8 cellular contexts compared by ENCODE assay signal in the genomic region with DNA sequence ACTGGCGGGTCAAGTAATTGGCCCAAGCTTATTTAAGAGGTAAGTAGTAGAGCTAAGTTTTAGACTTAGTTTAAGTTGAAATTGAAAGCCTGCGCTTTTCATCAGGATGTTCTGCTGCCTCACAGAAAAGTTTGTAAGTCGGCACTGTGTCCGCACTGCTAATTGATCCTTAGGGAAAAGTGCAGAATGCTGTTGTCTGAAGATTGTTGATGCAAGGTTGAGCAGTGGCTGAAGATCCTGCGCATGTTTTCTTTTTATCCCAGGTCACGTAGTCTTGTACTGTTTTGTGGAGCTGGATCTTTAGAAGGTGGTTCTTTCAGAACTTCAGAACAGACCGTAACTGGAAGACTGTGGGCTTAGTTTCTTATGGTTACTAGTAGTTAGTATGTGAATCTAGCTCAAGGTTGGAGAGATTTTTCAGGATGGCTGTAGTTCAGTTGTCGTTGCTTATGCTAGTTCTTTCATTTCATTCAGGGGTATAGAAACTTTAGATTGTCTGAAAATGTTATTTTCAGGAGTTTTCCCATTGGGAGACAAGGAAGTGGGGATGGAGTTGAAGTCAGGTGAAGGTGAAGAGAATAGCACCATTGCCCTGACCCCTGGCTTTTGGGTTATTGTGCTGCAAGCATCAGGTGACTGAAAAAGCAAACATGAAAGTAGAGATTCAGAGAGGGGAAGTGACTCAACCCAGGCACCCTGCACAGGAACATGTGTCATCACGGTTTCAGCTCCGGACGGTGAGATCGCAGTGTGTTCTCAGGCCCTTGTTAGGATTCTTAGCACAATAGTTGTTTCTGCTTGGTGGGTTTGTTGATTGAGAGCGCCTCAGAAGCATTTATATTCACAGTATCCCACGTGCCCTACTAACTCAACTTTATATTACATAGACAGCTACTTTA. TPM values are rescaled to one million over a fixed set of nuclear protein-coding genes. Genes with fewer than 3 reads are reported as not detected.
A peak's percentile ranks its signal among the peaks of the same experiment; 100 is the strongest.
DNase-seq lines count a peak whose midpoint lies in the region; ATAC-seq lines count a peak whose summit lies in the region.

No MANE protein-coding gene starts in this region.

- no peaks in the 10 kb centered on the region for H3K9me3 Mint-ChIP-seq in effector memory CD8-positive, alpha-beta T cell

- no peaks in the 10 kb centered on the region for H3K27me3 Mint-ChIP-seq in effector memory CD8-positive, alpha-beta T cell

- DNase-seq in MV-4-11 (lab: John Stamatoyannopoulos, UW) (peak; percentile 76), myocyte (ENCODE audit: low read depth) (peak; percentile 64), NCI-H187 treated with DMSO at 0.1 percent for 48 hours (lab: John Stamatoyannopoulos, UW) (no peak)
- DNase-seq in activated CD4-positive, alpha-beta T cell treated with anti-CD3 and anti-CD28 coated beads, Interleukin-2, amount 50 U/mL, for 1 hour: peak; percentile 71
- DNase-seq in effector memory CD8-positive, alpha-beta T cell: peak; percentile 42 to 51 (median 46)
- DNase-seq in stimulated activated naive CD4-positive, alpha-beta T cell (lab: John Stamatoyannopoulos, UW): peak; percentile 31 to 45 (median 38)

- peaks cover 4% of the 10 kb centered on the region for H3K36me3 Mint-ChIP-seq in effector memory CD8-positive, alpha-beta T cell (ENCODE audit: insufficient read depth)

- peak overlapping the region; percentile 32 to 64 for H3K27ac Mint-ChIP-seq in effector memory CD8-positive, alpha-beta T cell

- peak overlapping the region; percentile 41 to 43 for H3K4me3 Mint-ChIP-seq in effector memory CD8-positive, alpha-beta T cell

- ATAC-seq in GM18499 (IDR thresholded peaks at IDR 0.05; ENCODE audit: insufficient read depth, unreplicated experiment): peak; percentile 94
- ATAC-seq in HG02642 (IDR thresholded peaks at IDR 0.05; ENCODE audit: poor library complexity, unreplicated experiment): peak; percentile 98
- peak; percentile 98 for ATAC-seq in effector memory CD8-positive, alpha-beta T cell (replicated peaks)

- peaks cover 33 to 40% of the 10 kb centered on the region in 2 donors for H3K4me1 Mint-ChIP-seq in effector memory CD8-positive, alpha-beta T cell (ENCODE audit: low read depth in 2 of 2)

RNA-seq across cellular contexts. Expression of a gene that starts 32.8 kb away (rescaled TPM):
- total RNA-seq in myocyte: 166 and 201 TPM in 2 replicates
- polyA plus RNA-seq in myocyte (2012): 54.1 TPM
